In genomic region chr15:101578443-101578894, GRCh38 we compare ENCODE assay signal across 8 cellular contexts.
DNase-seq lines count a peak whose midpoint lies in the region; ATAC-seq and TF ChIP-seq lines count a peak whose summit lies in the region.

No MANE protein-coding gene starts in this region.

- no peak overlapping the region for H3K27ac ChIP-seq in upper lobe of right lung

- no peaks in the 10 kb centered on the region for H3K36me3 ChIP-seq in upper lobe of right lung

- DNase-seq in Daoy (ENCODE audit: low read depth) (peak; percentile 64), iris pigment epithelial cell (ENCODE audit: low read depth) (peak; percentile 28), upper lobe of right lung (no peak), LoVo (ENCODE audit: low spot score) (no peak), A172 (ENCODE audit: low spot score) (no peak)

- no peak overlapping the region for H3K4me3 ChIP-seq in WI38 (ENCODE audit: low read depth, low read length)
- no peak overlapping the region for H3K4me3 ChIP-seq in upper lobe of right lung

- no peaks in the 10 kb centered on the region for H3K27me3 ChIP-seq in upper lobe of right lung

- peak; percentile 69 for ATAC-seq in HG02938 (IDR thresholded peaks at IDR 0.05; ENCODE audit: unreplicated experiment)
- peak; percentile 82 for ATAC-seq in upper lobe of right lung
- no peak for ATAC-seq in HG03045 (IDR thresholded peaks at IDR 0.05; ENCODE audit: unreplicated experiment)

- no peaks in the 10 kb centered on the region for H3K9me3 ChIP-seq in upper lobe of right lung

- peak; percentile 44 for TF ChIP-seq CTCF in WI38 (IDR thresholded peaks at IDR 0.05; ENCODE audit: low read depth, low read length)
- TF ChIP-seq CTCF in upper lobe of right lung (IDR thresholded peaks at IDR 0.05), result peak; percentile 34

- intact Hi-C loops in upper lobe of right lung (cut with DNase I), result no loop called here

- no peaks in the 10 kb centered on the region for H3K4me1 ChIP-seq in upper lobe of right lung

Comparison
In these comparisons a context has a peak if more than half of its experiments do, and no peak if none do; other contexts are left out.
1. DNase-seq: peak in Daoy (single experiment) and iris pigment epithelial cell (single experiment); none in upper lobe of right lung (single experiment), LoVo (single experiment) and A172 (single experiment).